ENCODE assay signal across 8 cellular contexts in genomic region chr15:73051402-73051810, GRCh38. TPM values are rescaled to one million over a fixed set of nuclear protein-coding genes. Genes with fewer than 3 reads are reported as not detected.
DNase-seq lines count a peak whose midpoint lies in the region; ATAC-seq, FAIRE-seq and TF ChIP-seq lines count a peak whose summit lies in the region.

No MANE protein-coding gene starts in this region.

- peaks cover 7% of the 10 kb centered on the region for H3K4me1 Mint-ChIP-seq in memory B cell

- 4% methylated on average over 11 of the region's 42 CpGs; no CpG with 5 or more reads in 1 of the 2 donors for WGBS in transverse colon (ENCODE audit: low coverage in 1 of 2), 2 donors

- H3K4me3 ChIP-seq in transverse colon: peak overlapping the region; percentile 87 to 98 (median 94)

- TF ChIP-seq POLR2A in transverse colon (IDR thresholded peaks at IDR 0.05): no peak

- no peak for FAIRE-seq in frontal cortex (lab: Jason Lieb, UNC)

- intact Hi-C loops in transverse colon (cut with DNase I; ENCODE audit: low total_unique reads): loop anchor here (5.0 kb wide), 1 partner anchor 269 kb away; the partner anchor contains the start of gene ADPGK

- no peak for TF ChIP-seq EP300 in transverse colon (IDR thresholded peaks at IDR 0.05; ENCODE audit: low read depth)

- in situ Hi-C loops in transverse colon (cut with MboI; ENCODE audit: low pct_ligation_motif_present in 1 of 4, low pct_unique_long_range_greater_than_20kb in 1 of 4, low sequenced_read_pairs in 3 of 4): no loop called here

- peaks cover 1% of the 10 kb centered on the region for H3K27me3 Mint-ChIP-seq in memory B cell

- no peaks in the 10 kb centered on the region for H3K9me3 Mint-ChIP-seq in memory B cell

- peak; percentile 26 for ATAC-seq in GM21515 (IDR thresholded peaks at IDR 0.05; ENCODE audit: unreplicated experiment)
- no peak for ATAC-seq in memory B cell (ENCODE audit: low read depth)

- peaks cover 0 to 41% (median 19%) of the 10 kb centered on the region in 4 donors for H3K4me1 ChIP-seq in transverse colon

- DNase-seq in NCI-H2171 treated with DMSO at 0.1 percent for 48 hours (lab: John Stamatoyannopoulos, UW): peak; percentile 47
- DNase-seq in memory B cell (ENCODE audit: low spot score in 2 of 2): no peak
- peak; percentile 78 for DNase-seq in transverse colon
- no peak for DNase-seq in frontal cortex (ENCODE audit: low spot score in 2 of 2)
- no peak for DNase-seq in hepatic stellate cell (ENCODE audit: low spot score)
- DNase-seq in germinal center (ENCODE audit: low spot score): no peak

- no peak for TF ChIP-seq CTCF in transverse colon (IDR thresholded peaks at IDR 0.05)

- H3K4me3 Mint-ChIP-seq in memory B cell: peak overlapping the region; percentile 84

- no peaks in the 10 kb centered on the region for H3K36me3 ChIP-seq in transverse colon

- H3K9me3 ChIP-seq in transverse colon: no peaks in the 10 kb centered on the region

- H3K27ac ChIP-seq in cingulate gyrus (ENCODE audit: low read depth, low read length) (peak overlapping the region; percentile 92), transverse colon (peak overlapping the region; percentile 97 to 99 (median 98))

- no peaks in the 10 kb centered on the region for H3K27me3 ChIP-seq in transverse colon

- no peaks in the 10 kb centered on the region for H3K36me3 Mint-ChIP-seq in memory B cell

- peak overlapping the region; percentile 32 for H3K27ac Mint-ChIP-seq in memory B cell

RNA-seq across cellular contexts. Expression of gene NEO1, which starts 0.9 kb away (rescaled TPM):
- 100 to 1,000 TPM; 100 to 188 (median 135) TPM for total RNA-seq in transverse colon
- total RNA-seq in frontal cortex: 156 TPM

Comparison
In these comparisons a context has a peak if more than half of its experiments do, and no peak if none do; other contexts are left out.
1. DNase-seq: peak in NCI-H2171 treated with DMSO at 0.1 percent for 48 hours (single experiment) and transverse colon (single experiment); none in memory B cell (0 of 2), frontal cortex (0 of 2), hepatic stellate cell (single experiment) and germinal center (single experiment).